ENCODE assay signal across 8 cellular contexts in the genomic region with DNA sequence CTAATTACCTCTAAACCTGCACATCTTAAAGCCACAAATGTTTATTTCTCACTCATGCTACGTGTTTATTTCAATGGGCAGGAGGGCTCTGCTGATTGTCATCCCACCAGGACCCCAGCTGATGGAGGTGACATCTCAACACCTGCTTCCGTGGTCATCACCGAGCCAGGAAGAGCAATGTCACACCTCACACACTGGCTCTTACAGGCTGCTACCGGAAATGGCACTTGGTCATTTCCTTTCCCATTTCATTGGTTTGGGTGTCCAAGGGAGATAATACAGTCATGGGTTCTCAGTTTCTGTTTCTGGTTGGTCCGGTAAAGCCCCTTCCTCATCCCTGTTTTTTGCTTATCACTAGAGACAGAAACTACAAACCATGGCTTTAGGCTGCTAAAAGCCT. TPM values are rescaled to one million over a fixed set of nuclear protein-coding genes. Genes with fewer than 3 reads are reported as not detected.
A peak's percentile ranks its signal among the peaks of the same experiment; 100 is the strongest.
DNase-seq lines count a peak whose midpoint lies in the region; ATAC-seq and TF ChIP-seq lines count a peak whose summit lies in the region.

No MANE protein-coding gene starts in this region.

- ATAC-seq in GM18870 (IDR thresholded peaks at IDR 0.05; ENCODE audit: unreplicated experiment) = peak; percentile 68
- peak; percentile 71 for ATAC-seq in HG02571 (IDR thresholded peaks at IDR 0.05; ENCODE audit: unreplicated experiment)
- ATAC-seq in RWPE2 (ENCODE audit: low read depth) = no peak
- ATAC-seq in gastrocnemius medialis = no peak

- H3K36me3 ChIP-seq in RWPE2 (ENCODE audit: low read depth) = peaks cover 40% of the 10 kb centered on the region
- H3K36me3 ChIP-seq in gastrocnemius medialis = peaks cover 0 to 7% of the 10 kb centered on the region in 2 donors
- peaks cover 0 to 35% of the 10 kb centered on the region in 2 donors for H3K36me3 ChIP-seq in adrenal gland (replicated peaks in 1 of 2)

- H3K9me3 ChIP-seq in RWPE2 (ENCODE audit: severe bottlenecking) (no peaks in the 10 kb centered on the region), gastrocnemius medialis (no peaks in the 10 kb centered on the region), adrenal gland (replicated peaks in 1 of 3) (no peaks in the 10 kb centered on the region)

- in situ Hi-C loops in gastrocnemius medialis (cut with MboI; ENCODE audit: low sequenced_read_pairs in 4 of 4) = no loop called here

- H3K27me3 ChIP-seq in RWPE2 (ENCODE audit: insufficient read depth, poor library complexity, severe bottlenecking) (no peaks in the 10 kb centered on the region), gastrocnemius medialis (no peaks in the 10 kb centered on the region), adrenal gland (no peaks in the 10 kb centered on the region)

- DNase-seq in RWPE2 (ENCODE audit: low spot score) (peak; percentile 13), gastrocnemius medialis (no peak), GOT3 (lab: John Stamatoyannopoulos, UW) (no peak), LoVo (ENCODE audit: low spot score) (no peak), adrenal gland (no peak), amniotic stem cell (lab: John Stamatoyannopoulos, UW) (no peak)

- intact Hi-C loops in gastrocnemius medialis (cut with DNase I; ENCODE audit: low total_unique reads) (no loop called here), adrenal gland (cut with DNase I) (no loop called here)

- no peak for TF ChIP-seq CTCF in RWPE2 (IDR thresholded peaks at IDR 0.05; ENCODE audit: poor library complexity, severe bottlenecking)
- no peak for TF ChIP-seq CTCF in gastrocnemius medialis (IDR thresholded peaks at IDR 0.05 in 4 of 5, conservative IDR thresholded peaks at IDR 0.05 in 1 of 5)
- TF ChIP-seq CTCF in adrenal gland (IDR thresholded peaks at IDR 0.05) = no peak

- H3K4me3 ChIP-seq in RWPE2 (ENCODE audit: severe bottlenecking) (no peak overlapping the region), gastrocnemius medialis (no peak overlapping the region), adrenal gland (no peak overlapping the region)

- WGBS in adrenal gland, 4 donors = 72 to 85% (median 77%) methylated on average over 5 of the region's 5 CpGs

- no peak overlapping the region for H3K27ac ChIP-seq in RWPE2 (ENCODE audit: poor library complexity, severe bottlenecking)
- H3K27ac ChIP-seq in gastrocnemius medialis = peak overlapping the region; percentile 61 to 81 (median 78)
- peak overlapping the region in 1 of 5 donors; percentile 26 for H3K27ac ChIP-seq in adrenal gland

- TF ChIP-seq POLR2A in gastrocnemius medialis (IDR thresholded peaks at IDR 0.05) (no peak), adrenal gland (IDR thresholded peaks at IDR 0.05) (no peak)

- H3K4me1 ChIP-seq in RWPE2 (ENCODE audit: insufficient read depth, poor library complexity, severe bottlenecking) = peaks cover 10% of the 10 kb centered on the region
- peaks cover 50 to 70% of the 10 kb centered on the region in 2 donors for H3K4me1 ChIP-seq in gastrocnemius medialis
- peaks cover 15 to 36% of the 10 kb centered on the region in 2 donors for H3K4me1 ChIP-seq in adrenal gland (replicated peaks in 1 of 2)

RNA-seq across cellular contexts. Expression of a gene that starts 41.9 kb away (rescaled TPM):
- total RNA-seq in gastrocnemius medialis = 100 to 1,000 TPM in 1 of 4 donors, 10 to 100 TPM in 3; 19.3 to 150 (median 64.5) TPM
- 100 to 1,000 TPM; 116 to 316 (median 173) TPM for total RNA-seq in adrenal gland
- polyA plus RNA-seq in adrenal gland = 10 to 100 TPM in 1 of 3 donors, 1 to 10 TPM in 2; 5.6 to 71.0 (median 9.7) TPM

Comparison
In these comparisons a context has a peak if more than half of its experiments do, and no peak if none do; other contexts are left out.
1. ATAC-seq: peak in GM18870 (single experiment) and HG02571 (single experiment); none in RWPE2 (single experiment) and gastrocnemius medialis (0 of 2).